In the genomic region with DNA sequence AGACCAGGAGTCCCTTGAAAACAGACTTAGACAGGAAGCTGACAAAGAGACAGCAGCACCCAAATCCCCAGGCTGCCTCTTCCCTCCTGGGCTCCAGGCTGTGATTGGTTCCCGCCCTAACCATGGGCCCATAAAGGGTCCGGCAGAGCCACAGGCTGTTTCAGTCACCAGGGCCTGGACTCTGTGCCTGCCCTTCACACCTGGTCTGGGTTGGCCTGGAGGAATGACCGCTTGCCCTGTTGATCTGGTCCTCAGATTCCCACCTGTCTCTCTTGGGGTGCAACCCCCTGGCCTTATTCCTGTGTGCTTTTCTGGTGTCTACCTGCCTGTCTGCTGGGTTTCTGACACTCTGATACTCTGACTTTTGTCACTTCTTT, we compare ENCODE assay signal across 29 cellular contexts. TPM values are rescaled to one million over a fixed set of nuclear protein-coding genes. Genes with fewer than 3 reads are reported as not detected.
DNase-seq lines count a peak whose midpoint lies in the region; ATAC-seq, FAIRE-seq and TF ChIP-seq lines count a peak whose summit lies in the region.
"Had no signal": no experiment of that assay in that cellular context is flagged by ENCODE, and none has a peak within 500 bp of the region (broad histone marks: within the 10 kb centered on the region; RNA-seq: fewer than 3 reads in every experiment).

No MANE protein-coding gene starts in this region.

- no peaks in the 10 kb centered on the region for H3K9me3 ChIP-seq in spleen
- no peaks in the 10 kb centered on the region for H3K9me3 ChIP-seq in vagina
- no peaks in the 10 kb centered on the region for H3K9me3 ChIP-seq in right cardiac atrium (ENCODE audit: control insufficient read depth, low read length)
- H3K9me3 ChIP-seq: SJSA1 had no signal

- TF ChIP-seq CTCF in bronchial epithelial cell (IDR thresholded peaks at IDR 0.05; ENCODE audit: insufficient read depth, low read length, severe bottlenecking) (no peak), spleen (IDR thresholded peaks at IDR 0.05 in 8 of 11, conservative IDR thresholded peaks at IDR 0.05 in 3 of 11) (no peak), vagina (IDR thresholded peaks at IDR 0.05) (no peak)

- H3K4me3 ChIP-seq in bronchial epithelial cell (ENCODE audit: low read depth, low read length) (no peak overlapping the region), spleen (no peak overlapping the region), vagina (no peak overlapping the region), right cardiac atrium (ENCODE audit: low read length) (no peak overlapping the region)
- H3K4me3 ChIP-seq: GM23338, K562, SJSA1 had no signal

- no peak for ATAC-seq in right cardiac atrium
- ATAC-seq: GM23338, HepG2, K562, PC-3 had no signal

- peak; percentile 76 for FAIRE-seq in bronchial epithelial cell (lab: Jason Lieb, UNC)
- FAIRE-seq: G401.6, HepG2, K562 had no signal

- peaks cover 0 to 7% (median 0%) of the 10 kb centered on the region in 6 donors for H3K4me1 ChIP-seq in spleen
- peaks cover 7% of the 10 kb centered on the region for H3K4me1 ChIP-seq in vagina
- no peaks in the 10 kb centered on the region for H3K4me1 ChIP-seq in right cardiac atrium (ENCODE audit: control insufficient read depth, insufficient read depth, low read length)

- H3K36me3 ChIP-seq in bronchial epithelial cell (ENCODE audit: control insufficient read depth, insufficient read depth, low read length), result no peaks in the 10 kb centered on the region
- H3K36me3 ChIP-seq in spleen, result no peaks in the 10 kb centered on the region
- H3K36me3 ChIP-seq in vagina, result no peaks in the 10 kb centered on the region
- H3K36me3 ChIP-seq: SJSA1 had no signal

- WGBS in spleen, 5 donors, result 81 to 98% (median 87%) methylated on average over 3 of the region's 3 CpGs
- WGBS in right cardiac atrium, result 87% methylated on average over 3 of the region's 3 CpGs

- DNase-seq in ELF-1 (ENCODE audit: low read depth, low spot score) (peak; percentile 31), bronchial epithelial cell (ENCODE audit: low read depth) (no peak), mesenteric fat pad (ENCODE audit: low spot score) (peak; percentile 82), spleen (peak; percentile 44), cardiac septum (ENCODE audit: low spot score) (no peak), vagina (ENCODE audit: extremely low spot score in 2 of 2) (no peak), right cardiac atrium (no peak)
- DNase-seq: C1 segment of cervical spinal cord; CD4-positive, alpha-beta memory T cell; DMS53; H9; Kasumi-1; NCI-H1105; NCI-H187 treated with DMSO at 0.1 percent for 48 hours; NCI-H2107; NCI-H524; NCI-H774; PC-3; Right ventricle myocardium superior had no signal

- H3K27me3 ChIP-seq in bronchial epithelial cell (ENCODE audit: control insufficient read depth, insufficient read depth, low read length) (peaks cover 4% of the 10 kb centered on the region), spleen (replicated peaks in 1 of 7) (peaks cover 0 to 66% (median 7%) of the 10 kb centered on the region in 7 donors), vagina (no peaks in the 10 kb centered on the region), right cardiac atrium (ENCODE audit: control insufficient read depth, insufficient read depth) (no peaks in the 10 kb centered on the region)
- H3K27me3 ChIP-seq: SJSA1 had no signal

- intact Hi-C loops in spleen (cut with DNase I; ENCODE audit: low total_unique reads) (no loop called here), cardiac septum (cut with DNase I) (no loop called here), vagina (cut with DNase I) (no loop called here), right cardiac atrium (cut with DNase I) (no loop called here)

- TF ChIP-seq POLR2A in spleen (IDR thresholded peaks at IDR 0.05), result no peak
- TF ChIP-seq POLR2A in vagina (IDR thresholded peaks at IDR 0.05), result no peak

- H3K27ac ChIP-seq in spleen, result no peak overlapping the region
- H3K27ac ChIP-seq in vagina, result no peak overlapping the region
- H3K27ac ChIP-seq in right cardiac atrium (ENCODE audit: low read length), result no peak overlapping the region
- H3K27ac ChIP-seq: SJSA1 had no signal

RNA-seq across cellular contexts. Expression of gene KRT83, which starts 2.9 kb away (rescaled TPM):
- total RNA-seq in bronchial epithelial cell (0.13 TPM in 1 of 2 replicates, not detected in the other), mesenteric fat pad (not detected), spleen (not detected), cardiac septum (not detected), vagina (not detected), right cardiac atrium (not detected)
- polyA plus RNA-seq in spleen (not detected), right cardiac atrium (not detected)
- total RNA-seq: A673; CD4-positive, alpha-beta memory T cell; Daoy; GM23338; H9; HepG2; K562; Right ventricle myocardium superior; RPMI7951; SJSA1 had no signal
- polyA plus RNA-seq: CD4-positive, alpha-beta memory T cell; GM23338; HepG2; K562 had no signal

RNA-seq across cellular contexts. Expression of gene KRT81, which starts 32.7 kb away (rescaled TPM):
- total RNA-seq in bronchial epithelial cell, result 0.13 and 0.26 TPM in 2 replicates
- not detected for total RNA-seq in mesenteric fat pad
- not detected for total RNA-seq in spleen
- polyA plus RNA-seq in spleen, result under 1 TPM in 2 of 3 donors, not detected in 1; 0.05 to 0.37 TPM
- not detected for total RNA-seq in cardiac septum
- not detected for total RNA-seq in vagina
- total RNA-seq in right cardiac atrium, result not detected
- polyA plus RNA-seq in right cardiac atrium, result not detected
- total RNA-seq: CD4-positive, alpha-beta memory T cell; GM23338; H9; HepG2; Right ventricle myocardium superior had no signal
- polyA plus RNA-seq: CD4-positive, alpha-beta memory T cell; GM23338; HepG2; K562 had no signal

RNA-seq across cellular contexts. Expression of gene KRT85, which starts 43.2 kb away (rescaled TPM):
- total RNA-seq in bronchial epithelial cell, result not detected in 2 replicates
- total RNA-seq in mesenteric fat pad, result not detected
- total RNA-seq in spleen, result under 1 TPM in 1 of 7 donors, not detected in 6; 0.52 TPM
- polyA plus RNA-seq in spleen, result not detected
- total RNA-seq in cardiac septum, result not detected
- not detected for total RNA-seq in vagina
- total RNA-seq in right cardiac atrium, result not detected
- not detected for polyA plus RNA-seq in right cardiac atrium
- total RNA-seq: A673; CD4-positive, alpha-beta memory T cell; GM23338; H9; HepG2; HT1080; K562; M059J; PC-3; Right ventricle myocardium superior; RPMI7951; SJSA1 had no signal
- polyA plus RNA-seq: CD4-positive, alpha-beta memory T cell; GM23338; HepG2; K562 had no signal

RNA-seq across cellular contexts. Expression of gene KRT86, which starts 49.6 kb away (rescaled TPM):
- total RNA-seq in bronchial epithelial cell (0.26 TPM in 2 replicates), mesenteric fat pad (not detected), spleen (under 1 TPM in 2 of 7 donors, not detected in 5; 0.17 to 0.26 TPM), cardiac septum (not detected), vagina (not detected), right cardiac atrium (not detected)
- polyA plus RNA-seq in spleen (under 1 TPM in 2 of 3 donors, not detected in 1; 0.08 to 0.09 TPM), right cardiac atrium (not detected)
- total RNA-seq: A673; CD4-positive, alpha-beta memory T cell; GM23338; H9; HepG2; K562; Right ventricle myocardium superior had no signal
- polyA plus RNA-seq: CD4-positive, alpha-beta memory T cell; HepG2; K562 had no signal

Comparison
In these comparisons a context has a peak if more than half of its experiments do, and no peak if none do; other contexts are left out.
1. DNase-seq: peak in ELF-1 (single experiment), mesenteric fat pad (single experiment) and spleen (single experiment); none in bronchial epithelial cell (single experiment), cardiac septum (single experiment), vagina (0 of 2) and right cardiac atrium (0 of 3).